Comparison of ENCODE assay signal across 1 cellular context in the genomic region with DNA sequence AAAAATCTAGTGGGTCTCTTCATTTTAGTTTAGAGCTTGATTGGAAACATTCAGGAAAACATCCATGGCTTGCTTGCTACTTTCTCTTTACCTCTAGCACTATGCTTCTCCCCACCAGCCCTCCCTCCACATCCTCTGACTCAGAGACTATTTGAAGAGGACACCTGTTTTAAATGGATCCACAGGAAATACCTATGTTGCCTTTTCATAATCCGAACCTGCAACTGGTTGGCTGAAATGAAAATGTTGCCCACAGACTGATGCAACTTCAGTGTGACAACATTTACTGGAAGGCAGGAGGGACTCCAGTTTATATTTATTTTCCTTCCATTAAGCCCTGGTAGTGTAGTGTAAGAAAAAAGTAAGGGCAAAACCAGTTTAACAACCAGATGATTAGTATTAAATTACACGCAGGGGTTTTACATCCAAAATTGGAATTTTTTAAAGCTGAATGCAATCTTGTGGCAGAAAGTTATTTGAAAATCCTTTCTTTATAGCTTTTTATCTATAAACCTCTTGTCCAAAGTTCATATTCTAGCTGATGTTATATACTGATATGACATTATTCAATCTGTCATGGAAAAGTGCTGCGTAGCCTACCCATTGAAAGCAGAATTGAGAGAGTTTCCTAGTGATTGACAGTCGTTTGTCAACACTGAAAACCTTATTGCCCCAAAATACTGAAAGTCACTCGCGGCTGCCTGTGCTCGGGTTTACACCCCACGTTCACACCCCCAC.
TF ChIP-seq lines count a peak whose summit lies in the region.

No MANE protein-coding gene starts in this region.

TF ChIP-seq in GM12878, 131 proteins besides CTCF, POLR2A, EP300 and RAD21 (continued from another document):
- TF ChIP-seq, protein P1, sequence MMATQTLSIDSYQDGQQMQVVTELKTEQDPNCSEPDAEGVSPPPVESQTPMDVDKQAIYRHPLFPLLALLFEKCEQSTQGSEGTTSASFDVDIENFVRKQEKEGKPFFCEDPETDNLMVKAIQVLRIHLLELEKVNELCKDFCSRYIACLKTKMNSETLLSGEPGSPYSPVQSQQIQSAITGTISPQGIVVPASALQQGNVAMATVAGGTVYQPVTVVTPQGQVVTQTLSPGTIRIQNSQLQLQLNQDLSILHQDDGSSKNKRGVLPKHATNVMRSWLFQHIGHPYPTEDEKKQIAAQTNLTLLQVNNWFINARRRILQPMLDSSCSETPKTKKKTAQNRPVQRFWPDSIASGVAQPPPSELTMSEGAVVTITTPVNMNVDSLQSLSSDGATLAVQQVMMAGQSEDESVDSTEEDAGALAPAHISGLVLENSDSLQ (IDR thresholded peaks at IDR 0.05), result peak; percentile 93
- TF ChIP-seq MTA2 (IDR thresholded peaks at IDR 0.05; ENCODE audit: low read depth) (peak; percentile 54; the same call in 1 of the 2 replicates), SREBF1 (IDR thresholded peaks at IDR 0.05; ENCODE audit: low read length) (no peak), YY1 (IDR thresholded peaks at IDR 0.05; ENCODE audit: low read depth, low read length) (no peak), POLR2AphosphoS5 (IDR thresholded peaks at IDR 0.05; ENCODE audit: low read length) (0 out of 2 replicates have a peak, but pooled peaks have one; percentile 23), NR2C2 (IDR thresholded peaks at IDR 0.05; ENCODE audit: borderline replicate concordance, control insufficient read depth, insufficient read length, low read depth) (no peak), ZNF24 (IDR thresholded peaks at IDR 0.05) (no peak)
- TF ChIP-seq, protein P2, sequence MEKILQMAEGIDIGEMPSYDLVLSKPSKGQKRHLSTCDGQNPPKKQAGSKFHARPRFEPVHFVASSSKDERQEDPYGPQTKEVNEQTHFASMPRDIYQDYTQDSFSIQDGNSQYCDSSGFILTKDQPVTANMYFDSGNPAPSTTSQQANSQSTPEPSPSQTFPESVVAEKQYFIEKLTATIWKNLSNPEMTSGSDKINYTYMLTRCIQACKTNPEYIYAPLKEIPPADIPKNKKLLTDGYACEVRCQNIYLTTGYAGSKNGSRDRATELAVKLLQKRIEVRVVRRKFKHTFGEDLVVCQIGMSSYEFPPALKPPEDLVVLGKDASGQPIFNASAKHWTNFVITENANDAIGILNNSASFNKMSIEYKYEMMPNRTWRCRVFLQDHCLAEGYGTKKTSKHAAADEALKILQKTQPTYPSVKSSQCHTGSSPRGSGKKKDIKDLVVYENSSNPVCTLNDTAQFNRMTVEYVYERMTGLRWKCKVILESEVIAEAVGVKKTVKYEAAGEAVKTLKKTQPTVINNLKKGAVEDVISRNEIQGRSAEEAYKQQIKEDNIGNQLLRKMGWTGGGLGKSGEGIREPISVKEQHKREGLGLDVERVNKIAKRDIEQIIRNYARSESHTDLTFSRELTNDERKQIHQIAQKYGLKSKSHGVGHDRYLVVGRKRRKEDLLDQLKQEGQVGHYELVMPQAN (conservative IDR thresholded peaks at IDR 0.05), result no peak
